ENCODE assay signal across 1 cellular context in the genomic region with DNA sequence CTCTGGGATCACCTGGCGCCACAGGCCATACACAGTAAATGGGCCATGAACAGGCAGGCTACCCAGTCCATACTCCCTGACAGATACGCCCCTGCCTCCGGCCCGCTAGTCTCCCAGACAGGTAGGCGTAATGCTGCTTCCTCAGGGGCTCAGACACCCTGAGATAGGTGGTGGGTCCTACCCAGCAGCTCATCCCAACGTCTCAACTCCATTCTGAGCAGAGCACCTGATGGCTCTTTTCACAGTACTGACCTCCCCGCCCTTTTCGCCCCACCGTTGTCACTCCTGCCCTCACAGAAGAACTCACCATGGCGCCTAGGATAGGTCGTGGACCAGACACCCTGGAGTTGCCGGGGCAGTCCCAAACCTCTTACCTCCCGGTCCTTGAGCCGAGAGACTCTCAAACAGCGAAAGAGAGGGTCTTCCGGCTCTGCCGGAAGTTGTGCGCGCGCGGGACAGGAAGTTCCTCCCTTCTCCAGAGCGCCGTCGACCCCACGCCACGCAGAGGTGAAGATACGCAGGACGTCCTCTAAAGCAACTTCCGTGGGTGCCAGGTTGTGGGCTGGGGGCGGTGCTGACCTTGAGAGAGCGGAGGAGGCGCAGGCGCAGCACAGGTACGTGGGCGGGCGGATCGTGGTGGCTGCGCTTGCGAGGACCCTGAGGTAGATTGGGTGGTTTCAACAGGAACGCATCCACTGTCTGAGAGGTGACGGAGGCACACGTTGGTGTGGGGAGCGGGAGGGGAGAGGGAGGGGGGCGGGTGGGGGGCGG.
TF ChIP-seq lines count a peak whose summit lies in the region.

A gene (minus strand): TSS at position 432 of the 771 bp plus-strand sequence. CDS start 122 bp downstream, at position 310.

TF ChIP-seq in GM12878, 131 proteins besides CTCF, POLR2A, EP300 and RAD21 (continued from another document):
- TF ChIP-seq, protein P1, sequence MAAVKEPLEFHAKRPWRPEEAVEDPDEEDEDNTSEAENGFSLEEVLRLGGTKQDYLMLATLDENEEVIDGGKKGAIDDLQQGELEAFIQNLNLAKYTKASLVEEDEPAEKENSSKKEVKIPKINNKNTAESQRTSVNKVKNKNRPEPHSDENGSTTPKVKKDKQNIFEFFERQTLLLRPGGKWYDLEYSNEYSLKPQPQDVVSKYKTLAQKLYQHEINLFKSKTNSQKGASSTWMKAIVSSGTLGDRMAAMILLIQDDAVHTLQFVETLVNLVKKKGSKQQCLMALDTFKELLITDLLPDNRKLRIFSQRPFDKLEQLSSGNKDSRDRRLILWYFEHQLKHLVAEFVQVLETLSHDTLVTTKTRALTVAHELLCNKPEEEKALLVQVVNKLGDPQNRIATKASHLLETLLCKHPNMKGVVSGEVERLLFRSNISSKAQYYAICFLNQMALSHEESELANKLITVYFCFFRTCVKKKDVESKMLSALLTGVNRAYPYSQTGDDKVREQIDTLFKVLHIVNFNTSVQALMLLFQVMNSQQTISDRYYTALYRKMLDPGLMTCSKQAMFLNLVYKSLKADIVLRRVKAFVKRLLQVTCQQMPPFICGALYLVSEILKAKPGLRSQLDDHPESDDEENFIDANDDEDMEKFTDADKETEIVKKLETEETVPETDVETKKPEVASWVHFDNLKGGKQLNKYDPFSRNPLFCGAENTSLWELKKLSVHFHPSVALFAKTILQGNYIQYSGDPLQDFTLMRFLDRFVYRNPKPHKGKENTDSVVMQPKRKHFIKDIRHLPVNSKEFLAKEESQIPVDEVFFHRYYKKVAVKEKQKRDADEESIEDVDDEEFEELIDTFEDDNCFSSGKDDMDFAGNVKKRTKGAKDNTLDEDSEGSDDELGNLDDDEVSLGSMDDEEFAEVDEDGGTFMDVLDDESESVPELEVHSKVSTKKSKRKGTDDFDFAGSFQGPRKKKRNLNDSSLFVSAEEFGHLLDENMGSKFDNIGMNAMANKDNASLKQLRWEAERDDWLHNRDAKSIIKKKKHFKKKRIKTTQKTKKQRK (IDR thresholded peaks at IDR 0.05; ENCODE audit: low read depth, low read length): no peak
- TF ChIP-seq, protein P2, sequence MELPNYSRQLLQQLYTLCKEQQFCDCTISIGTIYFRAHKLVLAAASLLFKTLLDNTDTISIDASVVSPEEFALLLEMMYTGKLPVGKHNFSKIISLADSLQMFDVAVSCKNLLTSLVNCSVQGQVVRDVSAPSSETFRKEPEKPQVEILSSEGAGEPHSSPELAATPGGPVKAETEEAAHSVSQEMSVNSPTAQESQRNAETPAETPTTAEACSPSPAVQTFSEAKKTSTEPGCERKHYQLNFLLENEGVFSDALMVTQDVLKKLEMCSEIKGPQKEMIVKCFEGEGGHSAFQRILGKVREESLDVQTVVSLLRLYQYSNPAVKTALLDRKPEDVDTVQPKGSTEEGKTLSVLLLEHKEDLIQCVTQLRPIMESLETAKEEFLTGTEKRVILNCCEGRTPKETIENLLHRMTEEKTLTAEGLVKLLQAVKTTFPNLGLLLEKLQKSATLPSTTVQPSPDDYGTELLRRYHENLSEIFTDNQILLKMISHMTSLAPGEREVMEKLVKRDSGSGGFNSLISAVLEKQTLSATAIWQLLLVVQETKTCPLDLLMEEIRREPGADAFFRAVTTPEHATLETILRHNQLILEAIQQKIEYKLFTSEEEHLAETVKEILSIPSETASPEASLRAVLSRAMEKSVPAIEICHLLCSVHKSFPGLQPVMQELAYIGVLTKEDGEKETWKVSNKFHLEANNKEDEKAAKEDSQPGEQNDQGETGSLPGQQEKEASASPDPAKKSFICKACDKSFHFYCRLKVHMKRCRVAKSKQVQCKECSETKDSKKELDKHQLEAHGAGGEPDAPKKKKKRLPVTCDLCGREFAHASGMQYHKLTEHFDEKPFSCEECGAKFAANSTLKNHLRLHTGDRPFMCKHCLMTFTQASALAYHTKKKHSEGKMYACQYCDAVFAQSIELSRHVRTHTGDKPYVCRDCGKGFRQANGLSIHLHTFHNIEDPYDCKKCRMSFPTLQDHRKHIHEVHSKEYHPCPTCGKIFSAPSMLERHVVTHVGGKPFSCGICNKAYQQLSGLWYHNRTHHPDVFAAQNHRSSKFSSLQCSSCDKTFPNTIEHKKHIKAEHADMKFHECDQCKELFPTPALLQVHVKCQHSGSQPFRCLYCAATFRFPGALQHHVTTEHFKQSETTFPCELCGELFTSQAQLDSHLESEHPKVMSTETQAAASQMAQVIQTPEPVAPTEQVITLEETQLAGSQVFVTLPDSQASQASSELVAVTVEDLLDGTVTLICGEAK (IDR thresholded peaks at IDR 0.05; ENCODE audit: borderline replicate concordance): peak; percentile 96
- TF ChIP-seq MEF2A (IDR thresholded peaks at IDR 0.05; ENCODE audit: insufficient read depth, low read depth, low read length) (no peak), CBX5 (IDR thresholded peaks at IDR 0.05; ENCODE audit: low read depth) (no peak), NBN (IDR thresholded peaks at IDR 0.05) (no peak; the same call in 1 of the 2 replicates), STAT1 (conservative IDR thresholded peaks at IDR 0.05) (no peak; the same call in 1 of the 2 replicates), RUNX3 (IDR thresholded peaks at IDR 0.05; ENCODE audit: low read length) (peak; percentile 40), SMARCA5 (IDR thresholded peaks at IDR 0.05) (no peak), ESRRA (IDR thresholded peaks at IDR 0.05; ENCODE audit: low read length) (peak; percentile 96), CREM (IDR thresholded peaks at IDR 0.05; ENCODE audit: low read depth) (peak; percentile 85), EGR1 (IDR thresholded peaks at IDR 0.05; ENCODE audit: borderline replicate concordance in 1 of 2, low read depth in 2 of 2, low read length in 2 of 2) (peak; percentile 94 to 98), STAT3 (IDR thresholded peaks at IDR 0.05; ENCODE audit: low read depth, low read length) (no peak), NR2F1 (conservative IDR thresholded peaks at IDR 0.05) (peak; percentile 94), BMI1 (IDR thresholded peaks at IDR 0.05; ENCODE audit: borderline replicate concordance) (no peak), SREBF1 (IDR thresholded peaks at IDR 0.05; ENCODE audit: low read length) (no peak), MEF2B (IDR thresholded peaks at IDR 0.05; ENCODE audit: partially characterized antibody, poor library complexity, severe bottlenecking) (no peak), ZNF24 (IDR thresholded peaks at IDR 0.05) (no peak), POLR2AphosphoS2 (IDR thresholded peaks at IDR 0.05; ENCODE audit: low read depth, low read length) (peak; percentile 45; the same call in 1 of the 2 replicates), CHD2 (IDR thresholded peaks at IDR 0.05; ENCODE audit: borderline replicate concordance, low read depth, low read length) (peak; percentile 59; the same call in 1 of the 2 replicates), TAF1 (IDR thresholded peaks at IDR 0.05; ENCODE audit: borderline replicate concordance, low read depth, low read length) (peak; percentile 77), NR2C1 (IDR thresholded peaks at IDR 0.05) (peak; percentile 96), MYC (IDR thresholded peaks at IDR 0.05; ENCODE audit: insufficient read depth, insufficient read length, insufficient replicate concordance, low read length, severe bottlenecking) (no peak), ZNF622 (IDR thresholded peaks at IDR 0.05) (no peak), KLF5 (IDR thresholded peaks at IDR 0.05; ENCODE audit: partially characterized antibody) (peak; percentile 19), RELA (IDR thresholded peaks at IDR 0.05; ENCODE audit: borderline replicate concordance, partially characterized antibody) (no peak)
- TF ChIP-seq, protein P3, sequence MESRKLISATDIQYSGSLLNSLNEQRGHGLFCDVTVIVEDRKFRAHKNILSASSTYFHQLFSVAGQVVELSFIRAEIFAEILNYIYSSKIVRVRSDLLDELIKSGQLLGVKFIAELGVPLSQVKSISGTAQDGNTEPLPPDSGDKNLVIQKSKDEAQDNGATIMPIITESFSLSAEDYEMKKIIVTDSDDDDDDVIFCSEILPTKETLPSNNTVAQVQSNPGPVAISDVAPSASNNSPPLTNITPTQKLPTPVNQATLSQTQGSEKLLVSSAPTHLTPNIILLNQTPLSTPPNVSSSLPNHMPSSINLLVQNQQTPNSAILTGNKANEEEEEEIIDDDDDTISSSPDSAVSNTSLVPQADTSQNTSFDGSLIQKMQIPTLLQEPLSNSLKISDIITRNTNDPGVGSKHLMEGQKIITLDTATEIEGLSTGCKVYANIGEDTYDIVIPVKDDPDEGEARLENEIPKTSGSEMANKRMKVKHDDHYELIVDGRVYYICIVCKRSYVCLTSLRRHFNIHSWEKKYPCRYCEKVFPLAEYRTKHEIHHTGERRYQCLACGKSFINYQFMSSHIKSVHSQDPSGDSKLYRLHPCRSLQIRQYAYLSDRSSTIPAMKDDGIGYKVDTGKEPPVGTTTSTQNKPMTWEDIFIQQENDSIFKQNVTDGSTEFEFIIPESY (IDR thresholded peaks at IDR 0.05): no peak
- TF ChIP-seq, protein P4, sequence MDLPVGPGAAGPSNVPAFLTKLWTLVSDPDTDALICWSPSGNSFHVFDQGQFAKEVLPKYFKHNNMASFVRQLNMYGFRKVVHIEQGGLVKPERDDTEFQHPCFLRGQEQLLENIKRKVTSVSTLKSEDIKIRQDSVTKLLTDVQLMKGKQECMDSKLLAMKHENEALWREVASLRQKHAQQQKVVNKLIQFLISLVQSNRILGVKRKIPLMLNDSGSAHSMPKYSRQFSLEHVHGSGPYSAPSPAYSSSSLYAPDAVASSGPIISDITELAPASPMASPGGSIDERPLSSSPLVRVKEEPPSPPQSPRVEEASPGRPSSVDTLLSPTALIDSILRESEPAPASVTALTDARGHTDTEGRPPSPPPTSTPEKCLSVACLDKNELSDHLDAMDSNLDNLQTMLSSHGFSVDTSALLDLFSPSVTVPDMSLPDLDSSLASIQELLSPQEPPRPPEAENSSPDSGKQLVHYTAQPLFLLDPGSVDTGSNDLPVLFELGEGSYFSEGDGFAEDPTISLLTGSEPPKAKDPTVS (IDR thresholded peaks at IDR 0.05; ENCODE audit: low read depth, low read length): no peak
- TF ChIP-seq, protein P5, sequence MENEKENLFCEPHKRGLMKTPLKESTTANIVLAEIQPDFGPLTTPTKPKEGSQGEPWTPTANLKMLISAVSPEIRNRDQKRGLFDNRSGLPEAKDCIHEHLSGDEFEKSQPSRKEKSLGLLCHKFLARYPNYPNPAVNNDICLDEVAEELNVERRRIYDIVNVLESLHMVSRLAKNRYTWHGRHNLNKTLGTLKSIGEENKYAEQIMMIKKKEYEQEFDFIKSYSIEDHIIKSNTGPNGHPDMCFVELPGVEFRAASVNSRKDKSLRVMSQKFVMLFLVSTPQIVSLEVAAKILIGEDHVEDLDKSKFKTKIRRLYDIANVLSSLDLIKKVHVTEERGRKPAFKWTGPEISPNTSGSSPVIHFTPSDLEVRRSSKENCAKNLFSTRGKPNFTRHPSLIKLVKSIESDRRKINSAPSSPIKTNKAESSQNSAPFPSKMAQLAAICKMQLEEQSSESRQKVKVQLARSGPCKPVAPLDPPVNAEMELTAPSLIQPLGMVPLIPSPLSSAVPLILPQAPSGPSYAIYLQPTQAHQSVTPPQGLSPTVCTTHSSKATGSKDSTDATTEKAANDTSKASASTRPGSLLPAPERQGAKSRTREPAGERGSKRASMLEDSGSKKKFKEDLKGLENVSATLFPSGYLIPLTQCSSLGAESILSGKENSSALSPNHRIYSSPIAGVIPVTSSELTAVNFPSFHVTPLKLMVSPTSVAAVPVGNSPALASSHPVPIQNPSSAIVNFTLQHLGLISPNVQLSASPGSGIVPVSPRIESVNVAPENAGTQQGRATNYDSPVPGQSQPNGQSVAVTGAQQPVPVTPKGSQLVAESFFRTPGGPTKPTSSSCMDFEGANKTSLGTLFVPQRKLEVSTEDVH (IDR thresholded peaks at IDR 0.05; ENCODE audit: low read depth, partially characterized antibody): peak; percentile 80
